In genomic region chr17:19446577-19446976, GRCh38 we compare ENCODE assay signal across 8 cellular contexts. TPM values are rescaled to one million over a fixed set of nuclear protein-coding genes. Genes with fewer than 3 reads are reported as not detected.
DNase-seq lines count a peak whose midpoint lies in the region; ATAC-seq and TF ChIP-seq lines count a peak whose summit lies in the region.
"Not testable (repeated sequence)": the region's sequence is repeated elsewhere in the genome, so short reads cannot be mapped to it uniquely, and the experiment has no call there.
"Had no signal": no experiment of that assay in that cellular context is flagged by ENCODE, and none has a peak within 500 bp of the region (broad histone marks: within the 10 kb centered on the region; RNA-seq: fewer than 3 reads in every experiment).

No MANE protein-coding gene starts in this region.

- peak overlapping the region; percentile 75 for H3K9ac ChIP-seq in adipocyte (ENCODE audit: low read length)
- H3K9ac ChIP-seq in colonic mucosa (ENCODE audit: low read depth in 2 of 2, low read length in 2 of 2); rectal smooth muscle tissue (ENCODE audit: low read length): not testable (repeated sequence)

- not testable (repeated sequence) for H3K4me3 ChIP-seq in OCI-LY7 (ENCODE audit: low read depth, low read length, poor library complexity, severe bottlenecking); adipocyte (ENCODE audit: low read length); colonic mucosa; muscle layer of duodenum (ENCODE audit: low read depth in 1 of 2, low read length in 2 of 2); rectal smooth muscle tissue (ENCODE audit: low read length)

- DNase-seq in OCI-LY7 (ENCODE audit: low spot score); adipocyte (ENCODE audit: low read depth); colonic mucosa: not testable (repeated sequence)
- DNase-seq in left ventricle myocardium superior = peak; percentile 44

- not testable (repeated sequence) for H3K9me2 ChIP-seq in OCI-LY7 (ENCODE audit: insufficient read depth, low read length)

- not testable (repeated sequence) for TF ChIP-seq CTCF in OCI-LY7 (conservative IDR thresholded peaks at IDR 0.05; ENCODE audit: low read length); colonic mucosa (IDR thresholded peaks at IDR 0.05)

- not testable (repeated sequence) for ATAC-seq in left ventricle myocardium superior

- H3K9me3 ChIP-seq in OCI-LY7 (ENCODE audit: low read length) = peaks cover 21% of the 10 kb centered on the region
- peaks cover 11% of the 10 kb centered on the region for H3K9me3 ChIP-seq in adipocyte (ENCODE audit: control insufficient read depth, low read length)
- not testable (repeated sequence) for H3K9me3 ChIP-seq in colonic mucosa; muscle layer of duodenum (ENCODE audit: control insufficient read depth in 1 of 2, low read length in 2 of 2)

- intact Hi-C loops in OCI-LY7 (cut with micrococcal nuclease; ENCODE audit: unreplicated experiment); colonic mucosa (cut with DNase I): not testable (repeated sequence)
- intact Hi-C loops in left ventricle myocardium superior (cut with micrococcal nuclease) = loop anchor here (2.0 kb wide), 1 partner anchor 84 kb away; the partner anchor contains the start of gene B9D1

- H3K36me3 ChIP-seq in OCI-LY7 (ENCODE audit: insufficient read depth, low read length); adipocyte (ENCODE audit: control insufficient read depth, insufficient read depth, low read length, severe bottlenecking); colonic mucosa; muscle layer of duodenum (ENCODE audit: control insufficient read depth in 1 of 2, insufficient read depth in 2 of 2, low read length in 2 of 2); rectal smooth muscle tissue (ENCODE audit: control insufficient read depth, insufficient read depth, low read length): not testable (repeated sequence)

- not testable (repeated sequence) for H4K20me1 ChIP-seq in OCI-LY7 (ENCODE audit: insufficient read depth, low read length)

- H3K4me1 ChIP-seq in OCI-LY7 (ENCODE audit: insufficient read depth, low read length, poor library complexity, severe bottlenecking); colonic mucosa: not testable (repeated sequence)
- H3K4me1 ChIP-seq in adipocyte (ENCODE audit: control insufficient read depth, insufficient read depth, low read length) = peaks cover 29% of the 10 kb centered on the region
- peaks cover 12 to 32% of the 10 kb centered on the region in 2 donors for H3K4me1 ChIP-seq in muscle layer of duodenum (ENCODE audit: control insufficient read depth in 1 of 2, insufficient read depth in 2 of 2, low read length in 2 of 2)
- peaks cover 30% of the 10 kb centered on the region for H3K4me1 ChIP-seq in rectal smooth muscle tissue (ENCODE audit: control insufficient read depth, insufficient read depth, low read length)

- H3K4me2 ChIP-seq in OCI-LY7 (ENCODE audit: low read length) = not testable (repeated sequence)

- H2AFZ ChIP-seq in OCI-LY7 (ENCODE audit: low read length) = peak overlapping the region; percentile 47; the same call in 1 of the 2 replicates

- CTCF ChIA-PET in OCI-LY7 (lab: Charles Lee; ENCODE audit: unreplicated experiment) = not testable (repeated sequence)

- not testable (repeated sequence) for BruUV-seq in OCI-LY7 (replicated peaks; lab: Mats Ljungman, UMichigan)

- POLR2A ChIA-PET in OCI-LY7 (lab: Charles Lee) = not testable (repeated sequence)

- H3K27ac ChIP-seq in OCI-LY7 (ENCODE audit: low read depth, low read length, poor library complexity, severe bottlenecking) = not testable (repeated sequence)
- H3K27ac ChIP-seq in colonic mucosa (peak overlapping the region; percentile 50), muscle layer of duodenum (ENCODE audit: low read length) (peak overlapping the region; percentile 66), rectal smooth muscle tissue (ENCODE audit: low read depth, low read length) (peak overlapping the region; percentile 87), temporal lobe (ENCODE audit: low read depth, low read length) (peak overlapping the region; percentile 70)

- H3K27me3 ChIP-seq in adipocyte (replicated peaks; ENCODE audit: control insufficient read depth, insufficient read depth, low read length); colonic mucosa; muscle layer of duodenum (ENCODE audit: low read depth, low read length); rectal smooth muscle tissue (ENCODE audit: control insufficient read depth, insufficient read depth, low read length): not testable (repeated sequence)

- not testable (repeated sequence) for H3K79me2 ChIP-seq in OCI-LY7 (ENCODE audit: insufficient read depth, low read depth, low read length)

RNA-seq across cellular contexts. Expression of gene RNF112, which starts 35.5 kb away (rescaled TPM):
- 0.47 and 0.80 TPM in 2 replicates for total RNA-seq in OCI-LY7 (2014; rRNA removed; shearing (Covaris generic))
- 0.17 TPM in 1 of 2 replicates, not detected in the other for total RNA-seq in OCI-LY7 (2022)
- 1 to 10 TPM; 2.4 to 4.3 TPM for total RNA-seq in colonic mucosa
- total RNA-seq in left ventricle myocardium superior = 3.5 TPM
- 21.6 TPM for total RNA-seq in temporal lobe

RNA-seq across cellular contexts. Expression of gene MFAP4, which starts 59.6 kb away (rescaled TPM):
- not detected in 2 replicates for total RNA-seq in OCI-LY7 (2014; rRNA removed; shearing (Covaris generic))
- 0.31 and 0.65 TPM in 2 replicates for total RNA-seq in OCI-LY7 (2022)
- 10 to 100 TPM; 22.2 to 56.0 TPM for total RNA-seq in colonic mucosa
- 34.8 TPM for total RNA-seq in left ventricle myocardium superior
- 2.0 TPM for total RNA-seq in temporal lobe
- total RNA-seq: activated naive CD4-positive, alpha-beta T cell treated with anti-CD3 and anti-CD28 coated beads for 36 hours had no signal
